In genomic region chr17:28951991-28952975, GRCh38 we compare ENCODE assay signal across 8 cellular contexts. TPM values are rescaled to one million over a fixed set of nuclear protein-coding genes. Genes with fewer than 3 reads are reported as not detected.
DNase-seq lines count a peak whose midpoint lies in the region; ATAC-seq and TF ChIP-seq lines count a peak whose summit lies in the region.

No MANE protein-coding gene starts in this region.

- H3K27ac ChIP-seq in naive thymus-derived CD4-positive, alpha-beta T cell (ENCODE audit: low read depth, low read length) = peak overlapping the region; percentile 81

- DNase-seq in ELF-1 (ENCODE audit: low read depth, low spot score) (peak; percentile 98), H4 (ENCODE audit: low spot score) (peak; percentile 99), LNCaP clone FGC (ENCODE audit: low read depth) (peak; percentile 98), RPMI7951 (ENCODE audit: low read depth) (peak; percentile 99), fibroblast of peridontal ligament (ENCODE audit: extremely low read depth) (peak; percentile 100)
- DNase-seq in naive thymus-derived CD4-positive, alpha-beta T cell = peak; percentile 79 to 99 (median 96)

- POLR2A ChIA-PET in naive thymus-derived CD4-positive, alpha-beta T cell (lab: Charles Lee) = interaction anchor here (0.5 to 12.3 kb wide), 41 partner anchors 12 to 663 kb away, joined by 3 to 183 read pairs (median 4); partner anchors contain the start of genes BLTP2, DHRS13, ERAL1 and FLOT2

- peaks cover 35% of the 10 kb centered on the region for H3K36me3 Mint-ChIP-seq in activated T-helper 17 cell treated with anti-CD3 and anti-CD28 coated beads, Interleukin-2, amount 50 U/mL, for 72 hours (ENCODE audit: low read depth)
- H3K36me3 Mint-ChIP-seq in naive thymus-derived CD4-positive, alpha-beta T cell = peaks cover 0 to 10% (median 0%) of the 10 kb centered on the region in 5 donors
- H3K36me3 Mint-ChIP-seq in stimulated activated memory B cell treated with anti-CD40 and anti-IgM and Interleukin-4, amounts not matched to agents 10 μg/mL and 1 μg/mL and 100 μg/mL, for 72 hours = peaks cover 13% of the 10 kb centered on the region

- no peaks in the 10 kb centered on the region for H3K27me3 Mint-ChIP-seq in activated T-helper 17 cell treated with anti-CD3 and anti-CD28 coated beads, Interleukin-2, amount 50 U/mL, for 72 hours
- peaks cover 0 to 4% (median 0%) of the 10 kb centered on the region in 5 donors for H3K27me3 Mint-ChIP-seq in naive thymus-derived CD4-positive, alpha-beta T cell
- no peaks in the 10 kb centered on the region for H3K27me3 Mint-ChIP-seq in stimulated activated memory B cell treated with anti-CD40 and anti-IgM and Interleukin-4, amounts not matched to agents 10 μg/mL and 1 μg/mL and 100 μg/mL, for 72 hours

- CTCF ChIA-PET in naive thymus-derived CD4-positive, alpha-beta T cell (lab: Charles Lee) = interaction anchor here (0.6 to 5.2 kb wide), 14 partner anchors 12 to 342 kb away, joined by 3 to 36 read pairs (median 4); partner anchors contain the start of genes MYO18A, NUFIP2, RPL23A and TLCD1

- H3K4me3 ChIP-seq in LNCaP clone FGC (ENCODE audit: low read depth, low read length) = peak overlapping the region; percentile 93
- H3K4me3 ChIP-seq in naive thymus-derived CD4-positive, alpha-beta T cell (ENCODE audit: low read length) = peak overlapping the region; percentile 84

- peaks cover 19 to 26% of the 10 kb centered on the region in 2 donors for H3K4me1 ChIP-seq in naive thymus-derived CD4-positive, alpha-beta T cell (ENCODE audit: control insufficient read depth in 2 of 2, insufficient read depth in 2 of 2, low read length in 2 of 2)

- no peaks in the 10 kb centered on the region for H3K9me3 ChIP-seq in naive thymus-derived CD4-positive, alpha-beta T cell (ENCODE audit: control insufficient read depth in 2 of 3, low read length in 3 of 3)

- H3K27me3 ChIP-seq in naive thymus-derived CD4-positive, alpha-beta T cell (ENCODE audit: control insufficient read depth in 2 of 2, insufficient read depth in 2 of 2, low read length in 2 of 2) = no peaks in the 10 kb centered on the region

- peak; percentile 81 for ATAC-seq in activated T-helper 17 cell treated with anti-CD3 and anti-CD28 coated beads, Interleukin-2, amount 50 U/mL, for 72 hours (replicated peaks)
- peak; percentile 82 for ATAC-seq in naive thymus-derived CD4-positive, alpha-beta T cell
- ATAC-seq in stimulated activated memory B cell treated with anti-CD40 and anti-IgM and Interleukin-4, amounts not matched to agents 10 μg/mL and 1 μg/mL and 100 μg/mL, for 72 hours = peak; percentile 85

- peaks cover 0 to 23% (median 0%) of the 10 kb centered on the region in 3 experiments for H3K36me3 ChIP-seq in naive thymus-derived CD4-positive, alpha-beta T cell (ENCODE audit: control insufficient read depth in 2 of 3, insufficient read depth in 3 of 3, low read length in 3 of 3)

- no peak for TF ChIP-seq CTCF in LNCaP clone FGC (IDR thresholded peaks at IDR 0.05; ENCODE audit: control insufficient read depth, extremely low read depth, insufficient read depth)

- peaks cover 9% of the 10 kb centered on the region for H3K4me1 Mint-ChIP-seq in activated T-helper 17 cell treated with anti-CD3 and anti-CD28 coated beads, Interleukin-2, amount 50 U/mL, for 72 hours
- H3K4me1 Mint-ChIP-seq in naive thymus-derived CD4-positive, alpha-beta T cell = peaks cover 12 to 24% (median 14%) of the 10 kb centered on the region in 7 donors
- H3K4me1 Mint-ChIP-seq in stimulated activated memory B cell treated with anti-CD40 and anti-IgM and Interleukin-4, amounts not matched to agents 10 μg/mL and 1 μg/mL and 100 μg/mL, for 72 hours = peaks cover 16% of the 10 kb centered on the region

- no peak overlapping the region for H3K27ac Mint-ChIP-seq in activated T-helper 17 cell treated with anti-CD3 and anti-CD28 coated beads, Interleukin-2, amount 50 U/mL, for 72 hours
- H3K27ac Mint-ChIP-seq in naive thymus-derived CD4-positive, alpha-beta T cell = no peak overlapping the region
- H3K27ac Mint-ChIP-seq in stimulated activated memory B cell treated with anti-CD40 and anti-IgM and Interleukin-4, amounts not matched to agents 10 μg/mL and 1 μg/mL and 100 μg/mL, for 72 hours = no peak overlapping the region

- no peaks in the 10 kb centered on the region for H3K9me3 Mint-ChIP-seq in activated T-helper 17 cell treated with anti-CD3 and anti-CD28 coated beads, Interleukin-2, amount 50 U/mL, for 72 hours
- H3K9me3 Mint-ChIP-seq in naive thymus-derived CD4-positive, alpha-beta T cell = no peaks in the 10 kb centered on the region
- H3K9me3 Mint-ChIP-seq in stimulated activated memory B cell treated with anti-CD40 and anti-IgM and Interleukin-4, amounts not matched to agents 10 μg/mL and 1 μg/mL and 100 μg/mL, for 72 hours = no peaks in the 10 kb centered on the region

- intact Hi-C loops in naive thymus-derived CD4-positive, alpha-beta T cell (cut with micrococcal nuclease) = loop anchor here (1.0 to 5.0 kb wide), 23 partner anchors 26 to 910 kb away; partner anchors contain the start of genes ABHD15 (in 2 of the 2), BLTP2 (in 2 of the 2), DHRS13 (in 2 of the 2) and NEK8 (in 2 of the 2)

- H3K4me3 Mint-ChIP-seq in activated T-helper 17 cell treated with anti-CD3 and anti-CD28 coated beads, Interleukin-2, amount 50 U/mL, for 72 hours = no peak overlapping the region
- H3K4me3 Mint-ChIP-seq in naive thymus-derived CD4-positive, alpha-beta T cell = no peak overlapping the region
- no peak overlapping the region for H3K4me3 Mint-ChIP-seq in stimulated activated memory B cell treated with anti-CD40 and anti-IgM and Interleukin-4, amounts not matched to agents 10 μg/mL and 1 μg/mL and 100 μg/mL, for 72 hours

RNA-seq across cellular contexts. Expression of gene PHF12, which starts 1.0 kb away (rescaled TPM):
- 11.3 and 20.3 TPM in 2 replicates for total RNA-seq in H4 (2014; rRNA removed; shearing (Covaris generic))
- total RNA-seq in RPMI7951 (2014; rRNA removed; shearing (Covaris generic)) = 9.2 and 18.0 TPM in 2 replicates
- 10 to 100 TPM; 56.9 to 60.2 TPM for total RNA-seq in activated T-helper 17 cell treated with anti-CD3 and anti-CD28 coated beads, Interleukin-2, amount 50 U/mL, for 72 hours
- total RNA-seq in naive thymus-derived CD4-positive, alpha-beta T cell = 100 to 1,000 TPM in 4 of 5 experiments, 10 to 100 TPM in 1; 89.3 to 162 (median 134) TPM
- 10 to 100 TPM in 1 of 2 donors, 1 to 10 TPM in 1; 6.2 to 21.8 TPM for polyA plus RNA-seq in naive thymus-derived CD4-positive, alpha-beta T cell

RNA-seq across cellular contexts. Expression of gene DHRS13, which starts 49.4 kb away (rescaled TPM):
- total RNA-seq in H4 (2014; rRNA removed; shearing (Covaris generic)) = 12.3 and 16.1 TPM in 2 replicates
- total RNA-seq in RPMI7951 (2014; rRNA removed; shearing (Covaris generic)) = 5.4 and 6.0 TPM in 2 replicates
- 10 to 100 TPM; 24.9 to 82.1 TPM for total RNA-seq in activated T-helper 17 cell treated with anti-CD3 and anti-CD28 coated beads, Interleukin-2, amount 50 U/mL, for 72 hours
- 10 to 100 TPM; 20.0 to 51.3 (median 30.4) TPM for total RNA-seq in naive thymus-derived CD4-positive, alpha-beta T cell
- 10 to 100 TPM; 15.3 to 29.9 TPM for polyA plus RNA-seq in naive thymus-derived CD4-positive, alpha-beta T cell

RNA-seq across cellular contexts. Expression of gene SEZ6, which starts 53.5 kb away (rescaled TPM):
- total RNA-seq in H4 (2014; rRNA removed; shearing (Covaris generic)) = not detected in 2 replicates
- total RNA-seq in RPMI7951 (2014; rRNA removed; shearing (Covaris generic)) = not detected in 2 replicates
- total RNA-seq in activated T-helper 17 cell treated with anti-CD3 and anti-CD28 coated beads, Interleukin-2, amount 50 U/mL, for 72 hours = not detected
- 1 to 10 TPM in 1 of 5 experiments, under 1 TPM in 1, not detected in 3; 0.40 to 2.0 TPM for total RNA-seq in naive thymus-derived CD4-positive, alpha-beta T cell
- polyA plus RNA-seq in naive thymus-derived CD4-positive, alpha-beta T cell = under 1 TPM; 0.63 to 0.66 TPM

RNA-seq across cellular contexts. Expression of gene FLOT2, which starts 54.8 kb away (rescaled TPM):
- total RNA-seq in H4 (2014; rRNA removed; shearing (Covaris generic)) = 15.5 and 21.3 TPM in 2 replicates
- 28.7 and 30.6 TPM in 2 replicates for total RNA-seq in RPMI7951 (2014; rRNA removed; shearing (Covaris generic))
- 100 to 1,000 TPM in 1 of 2 donors, 10 to 100 TPM in 1; 85.8 to 113 TPM for total RNA-seq in activated T-helper 17 cell treated with anti-CD3 and anti-CD28 coated beads, Interleukin-2, amount 50 U/mL, for 72 hours
- total RNA-seq in naive thymus-derived CD4-positive, alpha-beta T cell = 100 to 1,000 TPM; 134 to 252 (median 191) TPM
- 100 to 1,000 TPM; 228 to 309 TPM for polyA plus RNA-seq in naive thymus-derived CD4-positive, alpha-beta T cell

Comparison
In these comparisons a context has a peak if more than half of its experiments do, and no peak if none do; other contexts are left out.
1. Peak in every context shown above with its lines: DNase-seq, ATAC-seq, H3K4me3 ChIP-seq and H3K27ac ChIP-seq.